In the genomic region with DNA sequence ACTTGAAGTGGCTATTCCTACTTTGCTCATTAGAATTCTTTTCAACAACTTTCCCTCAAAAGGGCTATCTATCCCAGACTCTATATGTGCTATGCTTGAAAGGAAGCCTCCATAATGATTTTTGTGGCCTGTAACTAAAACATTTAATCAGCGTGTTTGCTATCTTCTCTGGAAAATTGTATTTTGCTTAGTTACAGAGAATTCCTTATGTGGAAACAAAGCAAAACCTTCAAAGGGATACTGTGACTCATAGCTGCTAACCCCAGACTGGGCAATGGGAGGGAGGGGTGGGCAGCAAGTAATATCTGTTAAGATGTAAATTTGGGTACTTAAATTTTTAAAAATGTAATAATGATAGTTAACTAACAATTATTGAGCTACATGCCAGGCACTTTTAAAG, we compare ENCODE assay signal across 17 cellular contexts. TPM values are rescaled to one million over a fixed set of nuclear protein-coding genes. Genes with fewer than 3 reads are reported as not detected.
"Had no signal": no experiment of that assay in that cellular context is flagged by ENCODE, and none has a peak within 500 bp of the region (broad histone marks: within the 10 kb centered on the region; RNA-seq: fewer than 3 reads in every experiment).

No MANE protein-coding gene starts in this region.

- ATAC-seq: right lobe of liver, upper lobe of right lung had no signal

- H3K4me1 ChIP-seq: prostate gland, right lobe of liver, upper lobe of right lung had no signal

- DNase-seq: activated CD4-positive, alpha-beta T cell treated with anti-CD3 and anti-CD28 coated beads, Interleukin-2, amount 10 ng/mL, durations not matched to agents 24 days and 14 days; activated CD4-positive, CD25-positive, alpha-beta regulatory T cell; activated CD8-positive, alpha-beta memory T cell treated with anti-CD3 and anti-CD28 coated beads for 24 hours; activated naive CD4-positive, alpha-beta T cell; activated naive CD8-positive, alpha-beta T cell treated with anti-CD3 and anti-CD28 coated beads, Interleukin-2, amount 10 ng/mL, durations not matched to agents 7 days and 5 days; anterior cingulate cortex; glutamatergic neuron; occipital lobe; right lobe of liver; upper lobe of right lung had no signal

- H3K4me3 ChIP-seq: prostate gland, right lobe of liver, thoracic aorta, upper lobe of right lung had no signal

- H3K9me3 ChIP-seq: prostate gland, right lobe of liver, thoracic aorta, upper lobe of right lung had no signal

- FAIRE-seq: colon, endometrium, TTC549 had no signal

- H3K27ac ChIP-seq: prostate gland, right lobe of liver, thoracic aorta, upper lobe of right lung had no signal

- H3K27me3 ChIP-seq: right lobe of liver, upper lobe of right lung had no signal

- H3K36me3 ChIP-seq: prostate gland, right lobe of liver, thoracic aorta, upper lobe of right lung had no signal

RNA-seq across cellular contexts. Expression of a gene that starts 42.1 kb away (rescaled TPM):
- polyA plus RNA-seq: esophagus, liver had no signal
